ENCODE assay signal across 9 cellular contexts in the genomic region with DNA sequence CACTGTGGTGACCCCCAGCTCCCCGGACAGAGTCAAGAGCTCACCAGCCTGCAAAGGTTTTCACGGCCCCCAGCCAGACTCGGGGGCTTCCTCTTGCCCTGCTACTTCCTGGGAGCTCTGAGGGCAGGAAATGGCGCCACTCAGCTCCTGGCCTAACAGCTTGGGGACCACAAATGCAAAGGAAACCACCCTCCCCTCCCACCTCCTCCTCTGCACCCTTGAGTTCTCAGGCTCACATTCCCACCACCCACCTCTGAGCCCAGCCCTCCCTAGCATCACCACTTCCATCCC. TPM values are rescaled to one million over a fixed set of nuclear protein-coding genes. Genes with fewer than 3 reads are reported as not detected.
DNase-seq lines count a peak whose midpoint lies in the region; ATAC-seq, FAIRE-seq and TF ChIP-seq lines count a peak whose summit lies in the region.
"Had no signal": no experiment of that assay in that cellular context is flagged by ENCODE, and none has a peak within 500 bp of the region (broad histone marks: within the 10 kb centered on the region; RNA-seq: fewer than 3 reads in every experiment).

No MANE protein-coding gene starts in this region.

- DNase-seq in GM12864 (ENCODE audit: low read depth), result no peak
- DNase-seq in activated T-helper 9 cell treated with anti-CD3 and anti-CD28 coated beads, Interleukin-2, amount 50 U/mL, for 16 hours (ENCODE audit: low read depth), result peak; percentile 25
- DNase-seq in small intestine, result peak; percentile 35
- DNase-seq in SJCRH30, result no peak

- H3K27ac ChIP-seq in KOPT-K1 (ENCODE audit: low read depth, low read length, poor library complexity, severe bottlenecking), result peak overlapping the region; percentile 100
- peak overlapping the region in 1 of 2 donors; percentile 52 for H3K27ac ChIP-seq in small intestine (ENCODE audit: low read depth in 1 of 2, low read length in 1 of 2)
- no peak overlapping the region for H3K27ac ChIP-seq in SJCRH30

- WGBS in small intestine, 3 donors, result 43 to 70% (median 63%) methylated on average over 4 of the region's 4 CpGs

- H3K4me3 ChIP-seq in GM12864 (ENCODE audit: low read depth, low read length) (peak overlapping the region; percentile 73), small intestine (ENCODE audit: low read depth in 1 of 2, low read length in 2 of 2) (peak overlapping the region in 1 of 2 donors; percentile 45), SJCRH30 (no peak overlapping the region)

- TF ChIP-seq CTCF in GM12864 (IDR thresholded peaks at IDR 0.05; ENCODE audit: low read depth, low read length, missing control alignments), result no peak

- H3K27me3 ChIP-seq in small intestine (ENCODE audit: control insufficient read depth in 2 of 2, insufficient read depth in 2 of 2, low read length in 2 of 2), result no peaks in the 10 kb centered on the region
- H3K27me3 ChIP-seq in SJCRH30, result no peaks in the 10 kb centered on the region

- peaks cover 40% of the 10 kb centered on the region for H3K36me3 ChIP-seq in KOPT-K1 (ENCODE audit: insufficient read depth, low read length)
- H3K36me3 ChIP-seq in small intestine (ENCODE audit: control insufficient read depth in 2 of 2, insufficient read depth in 2 of 2, low read length in 2 of 2), result no peaks in the 10 kb centered on the region
- H3K36me3 ChIP-seq in SJCRH30, result no peaks in the 10 kb centered on the region

- FAIRE-seq in small intestine (lab: Jason Lieb, UNC), result no peak
- FAIRE-seq: endothelial cell of umbilical vein had no signal

- H3K4me1 ChIP-seq in small intestine (ENCODE audit: control insufficient read depth in 2 of 2, insufficient read depth in 1 of 2, low read depth in 1 of 2, low read length in 1 of 2), result no peaks in the 10 kb centered on the region
- no peaks in the 10 kb centered on the region for H3K4me1 ChIP-seq in SJCRH30

- H3K9me3 ChIP-seq in KOPT-K1 (ENCODE audit: insufficient read depth, low read length, poor library complexity, severe bottlenecking) (no peaks in the 10 kb centered on the region), small intestine (ENCODE audit: control insufficient read depth, low read depth) (no peaks in the 10 kb centered on the region), SJCRH30 (replicated peaks) (no peaks in the 10 kb centered on the region)

- no peak for ATAC-seq in HG02970 (IDR thresholded peaks at IDR 0.05; ENCODE audit: low FRiP score, unreplicated experiment)
- ATAC-seq in HG03521 (IDR thresholded peaks at IDR 0.05; ENCODE audit: unreplicated experiment), result no peak
- no peak for ATAC-seq in GM19324 (IDR thresholded peaks at IDR 0.05; ENCODE audit: low FRiP score, unreplicated experiment)

RNA-seq across cellular contexts. Expression of gene SPN, which starts 0.4 kb away (rescaled TPM):
- polyA plus RNA-seq in small intestine, result 1 to 10 TPM; 1.1 to 1.6 (median 1.3) TPM
- 0.96 and 2.1 TPM in 2 replicates for total RNA-seq in SJCRH30 (2014; rRNA removed; shearing (Covaris generic))
- total RNA-seq: endothelial cell of umbilical vein had no signal
- polyA plus RNA-seq: endothelial cell of umbilical vein had no signal

RNA-seq across cellular contexts. Expression of gene QPRT, which starts 16.3 kb away (rescaled TPM):
- polyA plus RNA-seq in small intestine, result 10 to 100 TPM; 30.2 to 32.4 (median 31.6) TPM
- total RNA-seq in SJCRH30 (2014; rRNA removed; shearing (Covaris generic)), result 51.0 and 51.9 TPM in 2 replicates

Comparison
In these comparisons a context has a peak if more than half of its experiments do, and no peak if none do; other contexts are left out.
1. DNase-seq: peak in activated T-helper 9 cell treated with anti-CD3 and anti-CD28 coated beads, Interleukin-2, amount 50 U/mL, for 16 hours (single experiment) and small intestine (single experiment); none in GM12864 (single experiment) and SJCRH30 (0 of 2).